8 cellular contexts compared by ENCODE assay signal in genomic region chr17:59521465-59522126, GRCh38. TPM values are rescaled to one million over a fixed set of nuclear protein-coding genes. Genes with fewer than 3 reads are reported as not detected.
DNase-seq lines count a peak whose midpoint lies in the region; ATAC-seq, FAIRE-seq and TF ChIP-seq lines count a peak whose summit lies in the region.

No MANE protein-coding gene starts in this region.

- TF ChIP-seq CTCF in MM.1S (IDR thresholded peaks at IDR 0.05; ENCODE audit: low read length), result peak; percentile 90

- intact Hi-C loops in right cardiac atrium (cut with DNase I), result no loop called here

- peak overlapping the region; percentile 55 for H2AFZ ChIP-seq in MM.1S (ENCODE audit: low read length)

- ATAC-seq in right cardiac atrium (peak; percentile 75 to 83), HG02588 (IDR thresholded peaks at IDR 0.05; ENCODE audit: unreplicated experiment) (no peak)

- H3F3A ChIP-seq in MM.1S (ENCODE audit: insufficient read depth, low read length), result no peaks in the 10 kb centered on the region

- no peaks in the 10 kb centered on the region for H3K9me3 Mint-ChIP-seq in T-helper 2 cell treated with Interferon-gamma antibody and Interleukin-4, amounts not matched to agents 5 μg/mL and 100 μg/mL, for 36 hours

- H3K79me2 ChIP-seq in MM.1S (ENCODE audit: low read length), result no peaks in the 10 kb centered on the region

- peak overlapping the region; percentile 33; the same call in 1 of the 2 replicates for H3K4me2 ChIP-seq in MM.1S (ENCODE audit: low read depth, low read length)

- peak; percentile 87 for DNase-seq in ELF-1 (ENCODE audit: low read depth, low spot score)
- DNase-seq in MM.1S, result peak; percentile 42
- peak; percentile 35 for DNase-seq in T-helper 2 cell treated with Interferon-gamma antibody and Interleukin-4, amounts not matched to agents 5 μg/mL and 100 μg/mL, for 36 hours (ENCODE audit: low spot score)
- peak; percentile 17 for DNase-seq in amniotic stem cell (lab: John Stamatoyannopoulos, UW)
- DNase-seq in right cardiac atrium, result peak; percentile 39 to 65 (median 51)
- peak; percentile 66 for DNase-seq in small intestine
- no peak for DNase-seq in DMS79 treated with DMSO at 0.1 percent for 48 hours (lab: John Stamatoyannopoulos, UW)

- H3K4me1 Mint-ChIP-seq in T-helper 2 cell treated with Interferon-gamma antibody and Interleukin-4, amounts not matched to agents 5 μg/mL and 100 μg/mL, for 36 hours (ENCODE audit: low read depth), result peaks cover 5% of the 10 kb centered on the region

- H4K20me1 ChIP-seq in MM.1S (ENCODE audit: insufficient read depth, low read length), result no peaks in the 10 kb centered on the region

- H3K4me3 ChIP-seq in MM.1S (ENCODE audit: low read length), result no peak overlapping the region
- no peak overlapping the region for H3K4me3 ChIP-seq in right cardiac atrium (ENCODE audit: low read length)
- no peak overlapping the region for H3K4me3 ChIP-seq in small intestine (ENCODE audit: low read depth in 1 of 2, low read length in 2 of 2)

- no peak overlapping the region for H3K9ac ChIP-seq in MM.1S (ENCODE audit: low read length)

- H3K4me3 Mint-ChIP-seq in T-helper 2 cell treated with Interferon-gamma antibody and Interleukin-4, amounts not matched to agents 5 μg/mL and 100 μg/mL, for 36 hours, result no peak overlapping the region

- 30% methylated on average over 12 of the region's 12 CpGs for WGBS in right cardiac atrium
- 16 to 33% (median 25%) methylated on average over 12 of the region's 12 CpGs for WGBS in small intestine, 3 donors

- no peak overlapping the region for H3K27ac Mint-ChIP-seq in T-helper 2 cell treated with Interferon-gamma antibody and Interleukin-4, amounts not matched to agents 5 μg/mL and 100 μg/mL, for 36 hours

- no peak for FAIRE-seq in small intestine (lab: Jason Lieb, UNC)

- no peaks in the 10 kb centered on the region for H3K36me3 Mint-ChIP-seq in T-helper 2 cell treated with Interferon-gamma antibody and Interleukin-4, amounts not matched to agents 5 μg/mL and 100 μg/mL, for 36 hours (ENCODE audit: low read depth)

- H3K36me3 ChIP-seq in MM.1S (replicated peaks; ENCODE audit: insufficient read depth, low read length), result no peaks in the 10 kb centered on the region
- H3K36me3 ChIP-seq in small intestine (ENCODE audit: control insufficient read depth in 2 of 2, insufficient read depth in 2 of 2, low read length in 2 of 2), result no peaks in the 10 kb centered on the region

- H3K27me3 Mint-ChIP-seq in T-helper 2 cell treated with Interferon-gamma antibody and Interleukin-4, amounts not matched to agents 5 μg/mL and 100 μg/mL, for 36 hours (ENCODE audit: low read depth), result peaks cover 25% of the 10 kb centered on the region

- H3K9me2 ChIP-seq in MM.1S (replicated peaks; ENCODE audit: insufficient read depth, low read length), result no peaks in the 10 kb centered on the region

- H3K4me1 ChIP-seq in MM.1S (ENCODE audit: low read length) (no peaks in the 10 kb centered on the region), right cardiac atrium (ENCODE audit: control insufficient read depth, insufficient read depth, low read length) (no peaks in the 10 kb centered on the region), small intestine (ENCODE audit: control insufficient read depth in 2 of 2, insufficient read depth in 1 of 2, low read depth in 1 of 2, low read length in 1 of 2) (no peaks in the 10 kb centered on the region)

- H3K27ac ChIP-seq in MM.1S (ENCODE audit: low read length), result no peak overlapping the region
- H3K27ac ChIP-seq in right cardiac atrium (ENCODE audit: low read length), result no peak overlapping the region
- H3K27ac ChIP-seq in small intestine (ENCODE audit: low read depth in 1 of 2, low read length in 1 of 2), result no peak overlapping the region

- no peaks in the 10 kb centered on the region for H3K27me3 ChIP-seq in MM.1S (replicated peaks; ENCODE audit: insufficient read depth, low read length)
- no peaks in the 10 kb centered on the region for H3K27me3 ChIP-seq in right cardiac atrium (ENCODE audit: control insufficient read depth, insufficient read depth)
- no peaks in the 10 kb centered on the region for H3K27me3 ChIP-seq in small intestine (ENCODE audit: control insufficient read depth in 2 of 2, insufficient read depth in 2 of 2, low read length in 2 of 2)

- no peaks in the 10 kb centered on the region for H3K9me3 ChIP-seq in MM.1S (replicated peaks; ENCODE audit: insufficient read depth, low read length)
- H3K9me3 ChIP-seq in right cardiac atrium (ENCODE audit: control insufficient read depth, low read length), result no peaks in the 10 kb centered on the region
- H3K9me3 ChIP-seq in small intestine (ENCODE audit: control insufficient read depth, low read depth), result no peaks in the 10 kb centered on the region

RNA-seq across cellular contexts. Expression of gene DHX40, which starts 43.8 kb away (rescaled TPM):
- total RNA-seq in right cardiac atrium, result 10 to 100 TPM; 17.2 to 21.7 (median 19.1) TPM
- polyA plus RNA-seq in right cardiac atrium (8.0 TPM), small intestine (10 to 100 TPM in 2 of 3 donors, 1 to 10 TPM in 1; 9.6 to 14.7 (median 10.3) TPM)
